ENCODE assay signal across 8 cellular contexts in genomic region chr1:74733616-74734484, GRCh38. TPM values are rescaled to one million over a fixed set of nuclear protein-coding genes. Genes with fewer than 3 reads are reported as not detected.
A peak's percentile ranks its signal among the peaks of the same experiment; 100 is the strongest.
DNase-seq lines count a peak whose midpoint lies in the region; ATAC-seq and TF ChIP-seq lines count a peak whose summit lies in the region.

No MANE protein-coding gene starts in this region.

- peak; percentile 36 for ATAC-seq in GM19397 (IDR thresholded peaks at IDR 0.05; ENCODE audit: unreplicated experiment)
- peak; percentile 46 for ATAC-seq in HG03457 (IDR thresholded peaks at IDR 0.05; ENCODE audit: unreplicated experiment)

- no peaks in the 10 kb centered on the region for H3K27me3 ChIP-seq in tibial nerve

- BruUV-seq in Calu3 (replicated peaks; lab: Mats Ljungman, UMichigan): TSS peak; percentile 42

- H3K4me3 Mint-ChIP-seq in Calu3 (ENCODE audit: low read depth, unreplicated experiment): peak overlapping the region; percentile 82

- 20 to 22% methylated on average over 11 of the region's 11 CpGs for WGBS in tibial nerve, 2 donors

- intact Hi-C loops in Calu3 (cut with micrococcal nuclease; ENCODE audit: unreplicated experiment): loop anchor here (2.0 kb wide), 1 partner anchor 81 kb away; no protein-coding TSS in a partner anchor

- peaks cover 28% of the 10 kb centered on the region for H3K4me1 Mint-ChIP-seq in Calu3 (ENCODE audit: low read depth, unreplicated experiment)

- TF ChIP-seq CTCF in Calu3 (IDR thresholded peaks at IDR 0.05; ENCODE audit: unreplicated experiment): peak; percentile 37
- peak; percentile 82 for TF ChIP-seq CTCF in epithelial cell of esophagus (IDR thresholded peaks at IDR 0.05; ENCODE audit: insufficient read depth, low read depth, low read length, missing control alignments)
- peak; percentile 44 to 72 (median 62) for TF ChIP-seq CTCF in tibial nerve (IDR thresholded peaks at IDR 0.05)

- H3K4me3 ChIP-seq in epithelial cell of esophagus (ENCODE audit: low read length): peak overlapping the region; percentile 89
- H3K4me3 ChIP-seq in tibial nerve: peak overlapping the region; percentile 56 to 83 (median 70)

- no peaks in the 10 kb centered on the region for H3K27me3 Mint-ChIP-seq in Calu3 (ENCODE audit: unreplicated experiment)

- peaks cover 0 to 33% (median 6%) of the 10 kb centered on the region in 3 donors for H3K36me3 ChIP-seq in tibial nerve

- TF ChIP-seq EP300 in tibial nerve (IDR thresholded peaks at IDR 0.05): no peak

- H3K27ac Mint-ChIP-seq in Calu3 (ENCODE audit: unreplicated experiment): peak overlapping the region; percentile 90

- peaks cover 63% of the 10 kb centered on the region for H3K36me3 Mint-ChIP-seq in Calu3 (ENCODE audit: insufficient read depth, unreplicated experiment)

- TF ChIP-seq POLR2A in tibial nerve (IDR thresholded peaks at IDR 0.05): no peak

- peaks cover 0 to 33% (median 19%) of the 10 kb centered on the region in 4 donors for H3K4me1 ChIP-seq in tibial nerve

- H3K9me3 ChIP-seq in tibial nerve: no peaks in the 10 kb centered on the region

- CTCF ChIA-PET in Calu3 (lab: Charles Lee): interaction anchor here (0.6 to 1.1 kb wide), 3 partner anchors 13 to 25 kb away, joined by 3 to 6 read pairs (median 3); no protein-coding TSS in a partner anchor

- H3K27ac ChIP-seq in tibial nerve: peak overlapping the region; percentile 63 to 90 (median 83)

- DNase-seq in Calu3 (peak; percentile 58), NCI-H226 (peak; percentile 44), epithelial cell of esophagus (ENCODE audit: low read depth) (peak; percentile 79), midbrain (lab: John Stamatoyannopoulos, UW) (peak; percentile 75), tibial nerve (ENCODE audit: low spot score in 2 of 2) (peak in 1 of 2 donors; percentile 53)
- peak; percentile 29 to 53 for DNase-seq in activated CD4-positive, alpha-beta T cell treated with anti-CD3 and anti-CD28 coated beads for 4 hours

- no peaks in the 10 kb centered on the region for H3K9me3 Mint-ChIP-seq in Calu3 (ENCODE audit: low read depth, unreplicated experiment)

RNA-seq across cellular contexts. Expression of gene TYW3, which starts 0.9 kb away (rescaled TPM):
- total RNA-seq in Calu3 (2022) (29.1 and 31.3 TPM in 2 replicates), tibial nerve (10 to 100 TPM; 11.1 to 14.6 (median 13.3) TPM)

RNA-seq across cellular contexts. Expression of gene CRYZ, which starts 1.0 kb away (rescaled TPM):
- total RNA-seq in Calu3 (2022): 132 and 143 TPM in 2 replicates
- 10 to 100 TPM; 16.1 to 39.5 (median 23.6) TPM for total RNA-seq in tibial nerve
